In the genomic region with DNA sequence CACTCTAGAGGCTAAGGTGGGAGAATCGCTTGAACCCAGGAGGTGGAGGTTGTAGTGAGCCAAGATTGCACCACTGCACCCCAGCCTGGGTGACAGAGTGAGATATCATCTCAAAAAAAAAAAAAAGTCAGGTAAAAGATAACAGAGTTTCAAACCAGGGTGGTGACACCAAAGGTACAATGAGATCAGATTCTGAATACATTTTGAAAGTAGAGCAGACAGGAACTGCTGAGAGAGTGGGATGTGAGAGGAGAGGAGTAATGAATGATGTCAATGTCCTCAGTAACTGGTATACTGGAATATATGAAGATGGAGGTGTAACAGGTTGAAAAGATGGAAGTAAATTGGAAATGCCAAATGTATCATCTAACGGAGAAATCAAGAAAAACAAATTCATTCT, we compare ENCODE assay signal across 1 cellular context.
TF ChIP-seq lines count a peak whose summit lies in the region.

No MANE protein-coding gene starts in this region.

TF ChIP-seq in GM12878, 131 proteins besides CTCF, POLR2A, EP300 and RAD21 (continued from another document):
- TF ChIP-seq, protein P1, sequence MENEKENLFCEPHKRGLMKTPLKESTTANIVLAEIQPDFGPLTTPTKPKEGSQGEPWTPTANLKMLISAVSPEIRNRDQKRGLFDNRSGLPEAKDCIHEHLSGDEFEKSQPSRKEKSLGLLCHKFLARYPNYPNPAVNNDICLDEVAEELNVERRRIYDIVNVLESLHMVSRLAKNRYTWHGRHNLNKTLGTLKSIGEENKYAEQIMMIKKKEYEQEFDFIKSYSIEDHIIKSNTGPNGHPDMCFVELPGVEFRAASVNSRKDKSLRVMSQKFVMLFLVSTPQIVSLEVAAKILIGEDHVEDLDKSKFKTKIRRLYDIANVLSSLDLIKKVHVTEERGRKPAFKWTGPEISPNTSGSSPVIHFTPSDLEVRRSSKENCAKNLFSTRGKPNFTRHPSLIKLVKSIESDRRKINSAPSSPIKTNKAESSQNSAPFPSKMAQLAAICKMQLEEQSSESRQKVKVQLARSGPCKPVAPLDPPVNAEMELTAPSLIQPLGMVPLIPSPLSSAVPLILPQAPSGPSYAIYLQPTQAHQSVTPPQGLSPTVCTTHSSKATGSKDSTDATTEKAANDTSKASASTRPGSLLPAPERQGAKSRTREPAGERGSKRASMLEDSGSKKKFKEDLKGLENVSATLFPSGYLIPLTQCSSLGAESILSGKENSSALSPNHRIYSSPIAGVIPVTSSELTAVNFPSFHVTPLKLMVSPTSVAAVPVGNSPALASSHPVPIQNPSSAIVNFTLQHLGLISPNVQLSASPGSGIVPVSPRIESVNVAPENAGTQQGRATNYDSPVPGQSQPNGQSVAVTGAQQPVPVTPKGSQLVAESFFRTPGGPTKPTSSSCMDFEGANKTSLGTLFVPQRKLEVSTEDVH (IDR thresholded peaks at IDR 0.05; ENCODE audit: low read depth, partially characterized antibody) = no peak
- TF ChIP-seq SREBF2 (IDR thresholded peaks at IDR 0.05; ENCODE audit: low read length) = no peak
- no peak for TF ChIP-seq TBL1XR1 (IDR thresholded peaks at IDR 0.05; ENCODE audit: low read depth, low read length)
- TF ChIP-seq, protein P2, sequence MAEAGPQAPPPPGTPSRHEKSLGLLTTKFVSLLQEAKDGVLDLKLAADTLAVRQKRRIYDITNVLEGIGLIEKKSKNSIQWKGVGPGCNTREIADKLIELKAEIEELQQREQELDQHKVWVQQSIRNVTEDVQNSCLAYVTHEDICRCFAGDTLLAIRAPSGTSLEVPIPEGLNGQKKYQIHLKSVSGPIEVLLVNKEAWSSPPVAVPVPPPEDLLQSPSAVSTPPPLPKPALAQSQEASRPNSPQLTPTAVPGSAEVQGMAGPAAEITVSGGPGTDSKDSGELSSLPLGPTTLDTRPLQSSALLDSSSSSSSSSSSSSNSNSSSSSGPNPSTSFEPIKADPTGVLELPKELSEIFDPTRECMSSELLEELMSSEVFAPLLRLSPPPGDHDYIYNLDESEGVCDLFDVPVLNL (IDR thresholded peaks at IDR 0.05; ENCODE audit: low read depth, low read length) = no peak
- no peak for TF ChIP-seq PAX8 (IDR thresholded peaks at IDR 0.05)
- no peak for TF ChIP-seq NBN (IDR thresholded peaks at IDR 0.05)
- no peak for TF ChIP-seq IRF4 (IDR thresholded peaks at IDR 0.05; ENCODE audit: low read depth, low read length)
- no peak for TF ChIP-seq ZNF384 (IDR thresholded peaks at IDR 0.05; ENCODE audit: borderline replicate concordance, low read depth, low read length)
- TF ChIP-seq ZSCAN29 (IDR thresholded peaks at IDR 0.05) = no peak
- TF ChIP-seq ZNF274 (IDR thresholded peaks at IDR 0.05; ENCODE audit: insufficient read depth, insufficient read length) = no peak
- TF ChIP-seq KDM1A (IDR thresholded peaks at IDR 0.05; ENCODE audit: borderline replicate concordance) = no peak
- no peak for TF ChIP-seq ZBED1 (IDR thresholded peaks at IDR 0.05; ENCODE audit: borderline replicate concordance)
- no peak for TF ChIP-seq PAX5 (IDR thresholded peaks at IDR 0.05; ENCODE audit: borderline replicate concordance, low read depth, low read length)
- TF ChIP-seq MXI1 (IDR thresholded peaks at IDR 0.05; ENCODE audit: low read depth, low read length) = no peak
